ENCODE assay signal across 12 cellular contexts in the genomic region with DNA sequence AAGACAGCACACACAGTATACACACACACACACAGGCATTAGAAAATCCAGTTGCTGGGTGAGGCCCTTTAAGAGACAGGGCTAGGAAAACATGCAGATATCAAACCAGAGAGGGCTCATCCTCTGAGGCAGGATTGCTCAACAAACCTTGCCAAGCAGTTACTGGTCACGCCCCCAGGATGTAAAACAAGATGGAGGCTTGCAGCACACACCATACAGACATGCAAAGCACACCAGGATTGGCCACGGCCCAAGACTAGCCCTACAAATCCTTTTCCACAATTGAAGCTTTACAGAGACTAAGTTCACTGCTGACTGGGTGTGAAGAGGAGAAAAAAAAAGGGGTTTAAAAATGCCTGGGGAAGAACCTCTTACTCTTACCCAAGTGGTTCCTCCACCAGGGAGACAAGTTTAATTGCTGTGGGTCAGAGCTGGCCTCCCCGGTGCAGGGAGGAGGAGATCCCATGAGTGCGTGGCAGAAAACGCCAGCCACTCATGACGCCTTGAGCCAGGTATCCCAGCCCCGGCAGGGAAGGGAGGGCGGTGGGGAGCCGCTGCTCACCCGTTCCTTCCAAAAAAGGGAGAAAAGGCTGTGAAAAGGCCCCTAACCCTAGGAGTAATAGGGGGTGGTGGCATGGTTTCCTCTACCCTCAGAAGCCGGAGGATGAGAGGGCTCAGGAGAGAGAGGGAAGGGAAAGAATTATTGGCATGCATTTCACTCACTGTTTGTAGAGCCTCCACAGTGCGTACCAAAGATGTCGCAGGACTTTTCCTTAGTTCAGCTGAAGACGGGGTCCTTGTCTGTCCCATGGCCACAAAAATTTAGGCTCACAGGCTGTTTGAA.
DNase-seq lines count a peak whose midpoint lies in the region; ATAC-seq and TF ChIP-seq lines count a peak whose summit lies in the region.
"Had no signal": no experiment of that assay in that cellular context is flagged by ENCODE, and none has a peak within 500 bp of the region (broad histone marks: within the 10 kb centered on the region; RNA-seq: fewer than 3 reads in every experiment).

No MANE protein-coding gene starts in this region.

- H3K36me3 Mint-ChIP-seq in chondrocyte (ENCODE audit: low read depth) = no peaks in the 10 kb centered on the region
- H3K36me3 Mint-ChIP-seq in nephron (ENCODE audit: low read depth) = peaks cover 18% of the 10 kb centered on the region
- H3K36me3 Mint-ChIP-seq in activated T-cell treated with anti-CD3 and anti-CD28 coated beads, Interleukin-2, amount 50 U/mL, for 72 hours (ENCODE audit: insufficient read depth in 2 of 2) = no peaks in the 10 kb centered on the region
- H3K36me3 Mint-ChIP-seq: naive thymus-derived CD8-positive, alpha-beta T cell had no signal

- peak; percentile 19 for DNase-seq in DMS53 treated with DMSO at 0.1 percent for 48 hours (lab: John Stamatoyannopoulos, UW; ENCODE audit: unreplicated experiment)
- DNase-seq in NCI-H460 (ENCODE audit: extremely low read depth, low read depth) = peak; percentile 80
- DNase-seq in chondrocyte (ENCODE audit: low spot score) = no peak
- DNase-seq in epidermal melanocyte (ENCODE audit: insufficient read length, low spot score) = no peak
- no peak for DNase-seq in activated T-cell treated with anti-CD3 and anti-CD28 coated beads, Interleukin-2, amount 50 U/mL, for 72 hours
- no peak for DNase-seq in stimulated activated CD4-positive, alpha-beta T cell treated with anti-CD3 and anti-CD28 coated beads, Interleukin-12 subunit alpha, Interleukin-12 subunit beta, amount 100 ng/mL, for 4 hours
- DNase-seq: DMS79 treated with DMSO at 0.1 percent for 48 hours; naive thymus-derived CD8-positive, alpha-beta T cell; WERI-Rb-1 had no signal

- H3K4me3 Mint-ChIP-seq in chondrocyte (ENCODE audit: unreplicated experiment) (peak overlapping the region; percentile 86), nephron (peak overlapping the region; percentile 92 to 95 (median 95))
- no peak overlapping the region for H3K4me3 Mint-ChIP-seq in activated T-cell treated with anti-CD3 and anti-CD28 coated beads, Interleukin-2, amount 50 U/mL, for 72 hours
- H3K4me3 Mint-ChIP-seq: naive thymus-derived CD8-positive, alpha-beta T cell had no signal

- H3K27ac Mint-ChIP-seq in chondrocyte (ENCODE audit: unreplicated experiment) (peak overlapping the region; percentile 93), nephron (peak overlapping the region; percentile 100)
- H3K27ac Mint-ChIP-seq in activated T-cell treated with anti-CD3 and anti-CD28 coated beads, Interleukin-2, amount 50 U/mL, for 72 hours = no peak overlapping the region
- H3K27ac Mint-ChIP-seq: naive thymus-derived CD8-positive, alpha-beta T cell had no signal

- H3K4me1 Mint-ChIP-seq in chondrocyte (ENCODE audit: low read depth) (peaks cover 40% of the 10 kb centered on the region), nephron (peaks cover 27% of the 10 kb centered on the region)
- H3K4me1 Mint-ChIP-seq in activated T-cell treated with anti-CD3 and anti-CD28 coated beads, Interleukin-2, amount 50 U/mL, for 72 hours (ENCODE audit: low read depth) = no peaks in the 10 kb centered on the region
- H3K4me1 Mint-ChIP-seq: naive thymus-derived CD8-positive, alpha-beta T cell had no signal

- H3K9me3 Mint-ChIP-seq in chondrocyte (ENCODE audit: low read depth) (no peaks in the 10 kb centered on the region), nephron (no peaks in the 10 kb centered on the region)
- peaks cover 2% of the 10 kb centered on the region in 2 donors for H3K9me3 Mint-ChIP-seq in activated T-cell treated with anti-CD3 and anti-CD28 coated beads, Interleukin-2, amount 50 U/mL, for 72 hours

- H3K27me3 Mint-ChIP-seq in chondrocyte (ENCODE audit: low read depth) = no peaks in the 10 kb centered on the region
- no peaks in the 10 kb centered on the region for H3K27me3 Mint-ChIP-seq in nephron (ENCODE audit: low read depth)
- no peaks in the 10 kb centered on the region for H3K27me3 Mint-ChIP-seq in activated T-cell treated with anti-CD3 and anti-CD28 coated beads, Interleukin-2, amount 50 U/mL, for 72 hours (ENCODE audit: low read depth)
- H3K27me3 Mint-ChIP-seq: naive thymus-derived CD8-positive, alpha-beta T cell had no signal

- TF ChIP-seq CTCF in chondrocyte (IDR thresholded peaks at IDR 0.05) (no peak), nephron (IDR thresholded peaks at IDR 0.05; ENCODE audit: unreplicated experiment in 3 of 3) (no peak)

- no peak for ATAC-seq in activated T-cell treated with anti-CD3 and anti-CD28 coated beads, Interleukin-2, amount 50 U/mL, for 72 hours (replicated peaks in 1 of 2)
- no peak for ATAC-seq in GM19455 (IDR thresholded peaks at IDR 0.05; ENCODE audit: unreplicated experiment)
- ATAC-seq: K562; naive thymus-derived CD8-positive, alpha-beta T cell had no signal

Comparison
In these comparisons a context has a peak if more than half of its experiments do, and no peak if none do; other contexts are left out.
1. DNase-seq: peak in DMS53 treated with DMSO at 0.1 percent for 48 hours (single experiment) and NCI-H460 (single experiment); none in chondrocyte (single experiment), epidermal melanocyte (single experiment), activated T-cell treated with anti-CD3 and anti-CD28 coated beads, Interleukin-2, amount 50 U/mL, for 72 hours (0 of 2) and stimulated activated CD4-positive, alpha-beta T cell treated with anti-CD3 and anti-CD28 coated beads, Interleukin-12 subunit alpha, Interleukin-12 subunit beta, amount 100 ng/mL, for 4 hours (single experiment).
2. H3K4me3 Mint-ChIP-seq: peak in chondrocyte (single experiment) and nephron (3 of 3); none in activated T-cell treated with anti-CD3 and anti-CD28 coated beads, Interleukin-2, amount 50 U/mL, for 72 hours (0 of 2).